ENCODE assay signal across 22 cellular contexts in the genomic region with DNA sequence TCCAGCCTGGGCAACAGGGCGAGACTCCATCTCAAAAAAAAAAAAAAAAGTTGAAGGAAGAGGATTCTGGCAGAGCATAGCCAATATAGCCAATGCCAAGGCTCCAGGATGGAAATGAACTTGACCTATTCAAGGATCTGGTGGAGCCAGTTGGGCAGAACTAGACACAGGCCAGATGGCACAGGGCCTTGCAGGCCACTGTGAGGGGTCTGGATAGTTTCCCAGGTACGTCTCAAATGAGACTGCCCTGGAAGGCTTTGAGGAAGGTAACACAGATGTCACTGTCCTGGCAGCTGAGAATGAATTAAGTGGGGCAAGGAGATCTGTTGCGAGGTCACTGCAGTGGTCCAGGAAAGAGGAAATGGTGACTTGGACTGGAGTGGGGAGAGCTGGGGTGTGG. TPM values are rescaled to one million over a fixed set of nuclear protein-coding genes. Genes with fewer than 3 reads are reported as not detected.
DNase-seq lines count a peak whose midpoint lies in the region; ATAC-seq lines count a peak whose summit lies in the region.
"Had no signal": no experiment of that assay in that cellular context is flagged by ENCODE, and none has a peak within 500 bp of the region (broad histone marks: within the 10 kb centered on the region; RNA-seq: fewer than 3 reads in every experiment).

No MANE protein-coding gene starts in this region.

- H3K4me1 ChIP-seq in right cardiac atrium (ENCODE audit: control insufficient read depth, insufficient read depth, low read length): no peaks in the 10 kb centered on the region
- H3K4me1 ChIP-seq: Caco-2 had no signal

- H3K27me3 ChIP-seq in right cardiac atrium (ENCODE audit: control insufficient read depth, insufficient read depth): no peaks in the 10 kb centered on the region
- H3K27me3 ChIP-seq: Peyer's patch had no signal

- DNase-seq in right cardiac atrium: peak in 2 of 3 donors; percentile 18 to 29
- DNase-seq in left cardiac atrium: no peak
- DNase-seq in NCI-H446 treated with DMSO at 0.1 percent for 48 hours (lab: John Stamatoyannopoulos, UW): peak; percentile 41
- DNase-seq in cerebellum (ENCODE audit: low spot score): peak; percentile 91
- peak; percentile 23 for DNase-seq in pons (ENCODE audit: low spot score)
- DNase-seq in activated CD8-positive, alpha-beta memory T cell treated with anti-CD3 and anti-CD28 coated beads, Interleukin-2, amount 50 U/mL, for 4 hours: no peak
- DNase-seq in NCI-H69 (lab: John Stamatoyannopoulos, UW): no peak
- DNase-seq in hypothalamus (lab: John Stamatoyannopoulos, UW): no peak
- DNase-seq: Caco-2; CD8-positive, alpha-beta T cell; DMS79 treated with DMSO at 0.1 percent for 48 hours; HCEC 1CT; KG1; MM.1S; NCI-H1105; NCI-H1436 treated with DMSO at 0.1 percent for 48 hours; NCI-H187 treated with DMSO at 0.1 percent for 48 hours; NCI-H524 treated with DMSO at 0.1 percent for 48 hours; NCI-H82; Peyer's patch; SIG-M5 had no signal

- intact Hi-C loops in right cardiac atrium (cut with DNase I): no loop called here
- intact Hi-C loops in left cardiac atrium (cut with DNase I): no loop called here

- H3K4me3 ChIP-seq in right cardiac atrium (ENCODE audit: low read length): no peak overlapping the region
- H3K4me3 ChIP-seq: Peyer's patch, SK-N-MC had no signal

- no peaks in the 10 kb centered on the region for H3K9me3 ChIP-seq in right cardiac atrium (ENCODE audit: control insufficient read depth, low read length)
- H3K9me3 ChIP-seq: Caco-2 had no signal

- ATAC-seq in right cardiac atrium (no peak), left cardiac atrium (no peak)
- ATAC-seq: CD8-positive, alpha-beta T cell had no signal

- H3K27ac ChIP-seq in right cardiac atrium (ENCODE audit: low read length): no peak overlapping the region
- H3K27ac ChIP-seq: Peyer's patch, SK-N-MC had no signal

- 80% methylated on average over 3 of the region's 3 CpGs for WGBS in right cardiac atrium

RNA-seq across cellular contexts. Expression of a gene that starts 12.0 kb away (rescaled TPM):
- total RNA-seq in right cardiac atrium (1 to 10 TPM; 2.2 to 4.3 (median 3.2) TPM), left cardiac atrium (1 to 10 TPM; 2.1 to 4.7 TPM), cerebellum (0.64 TPM)
- 2.7 TPM for polyA plus RNA-seq in right cardiac atrium

RNA-seq across cellular contexts. Expression of a gene that starts 12.5 kb away (rescaled TPM):
- total RNA-seq in right cardiac atrium: 10 to 100 TPM in 1 of 4 donors, 1 to 10 TPM in 3; 4.0 to 11.9 (median 5.0) TPM
- polyA plus RNA-seq in right cardiac atrium: 9.3 TPM
- 1 to 10 TPM; 4.7 to 7.2 TPM for total RNA-seq in left cardiac atrium
- 10.1 TPM for total RNA-seq in cerebellum

Comparison
In these comparisons a context has a peak if more than half of its experiments do, and no peak if none do; other contexts are left out.
1. DNase-seq: peak in right cardiac atrium (2 of 3), NCI-H446 treated with DMSO at 0.1 percent for 48 hours (single experiment), cerebellum (single experiment) and pons (single experiment); none in left cardiac atrium (single experiment), activated CD8-positive, alpha-beta memory T cell treated with anti-CD3 and anti-CD28 coated beads, Interleukin-2, amount 50 U/mL, for 4 hours (single experiment), NCI-H69 (single experiment) and hypothalamus (0 of 51).